In the genomic region with DNA sequence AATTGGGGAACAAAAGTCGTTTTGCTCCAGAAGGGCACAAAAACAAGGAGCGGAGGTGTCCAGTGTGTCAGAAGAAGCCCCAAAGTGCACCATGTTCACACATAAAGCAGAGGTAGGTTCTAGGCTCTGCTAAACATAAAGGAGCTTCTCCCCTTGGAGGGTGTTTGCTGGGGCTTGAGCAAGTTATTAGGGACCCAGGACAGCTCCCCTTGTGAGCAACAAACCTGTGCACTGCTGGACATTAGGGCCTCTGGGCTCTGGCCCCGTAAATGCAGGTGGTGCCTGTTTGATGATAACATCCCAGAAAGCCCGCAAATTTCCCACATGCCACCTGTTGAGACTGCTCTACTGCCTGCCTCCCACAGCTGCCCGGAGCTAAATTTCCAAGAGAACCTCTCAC, we compare ENCODE assay signal across 31 cellular contexts.
"Had no signal": no experiment of that assay in that cellular context is flagged by ENCODE, and none has a peak within 500 bp of the region (broad histone marks: within the 10 kb centered on the region; RNA-seq: fewer than 3 reads in every experiment).

No MANE protein-coding gene starts in this region.

- ATAC-seq: activated CD4-positive, alpha-beta T cell treated with anti-CD3 and anti-CD28 coated beads for 36 hours; activated CD8-positive, alpha-beta memory T cell treated with anti-CD3 and anti-CD28 coated beads, Interleukin-2, amount 10 ng/mL, durations not matched to agents 7 days and 5 days had no signal

- H3K9me3 ChIP-seq: MG63 had no signal

- DNase-seq: activated CD4-positive, alpha-beta T cell treated with anti-CD3 and anti-CD28 coated beads for 36 hours; activated CD4-positive, alpha-beta T cell treated with anti-CD3 and anti-CD28 coated beads, Interleukin-2, amount 10 ng/mL, durations not matched to agents 7 days and 5 days; activated CD4-positive, alpha-beta T cell treated with anti-CD3 and anti-CD28 coated beads, Interleukin-2, amount 50 U/mL, for 48 hours; activated CD8-positive, alpha-beta memory T cell treated with anti-CD3 and anti-CD28 coated beads for 24 hours; activated CD8-positive, alpha-beta memory T cell treated with anti-CD3 and anti-CD28 coated beads, Interleukin-2, amount 10 ng/mL, durations not matched to agents 7 days and 5 days; activated CD8-positive, alpha-beta memory T cell treated with anti-CD3 and anti-CD28 coated beads, Interleukin-2, amount 50 U/mL, for 48 hours; activated effector memory CD4-positive, alpha-beta T cell treated with Interleukin-2 at 50 U/mL for 16 hours; activated naive CD4-positive, alpha-beta T cell treated with anti-CD3 and anti-CD28 coated beads, Interleukin-2, amount 50 U/mL, for 16 hours; activated naive CD8-positive, alpha-beta T cell treated with anti-CD3 and anti-CD28 coated beads for 36 hours; activated T-cell treated with anti-CD3 and anti-CD28 coated beads, Interleukin-2, amount 50 U/mL, for 48 hours; amniotic stem cell; aorta; brain microvascular endothelial cell; central memory CD4-positive, alpha-beta T cell; Kasumi-1; MG63; NCI-H1048; NCI-H1417; NCI-H146; NCI-H187; NCI-H2029 treated with DMSO at 0.1 percent for 48 hours; NCI-H2107; NCI-H2171; NCI-H510A; NCI-H526; NCI-H748 treated with DMSO at 0.1 percent for 48 hours; NK-92 treated with Interleukin-12 subunit alpha and Interleukin-12 subunit beta, amount 100 ng/mL, for 24 hours; PC-9; Right ventricle myocardium superior; T1000; WERI-Rb-1 had no signal

- H3K27ac ChIP-seq: brain microvascular endothelial cell, PC-9, WERI-Rb-1 had no signal

- H3K4me3 ChIP-seq: MG63, PC-9 had no signal

- H3K4me2 ChIP-seq: PC-9 had no signal

- H3K27me3 ChIP-seq: brain microvascular endothelial cell, MG63 had no signal
